Comparison of ENCODE assay signal across 1 cellular context in the genomic region with DNA sequence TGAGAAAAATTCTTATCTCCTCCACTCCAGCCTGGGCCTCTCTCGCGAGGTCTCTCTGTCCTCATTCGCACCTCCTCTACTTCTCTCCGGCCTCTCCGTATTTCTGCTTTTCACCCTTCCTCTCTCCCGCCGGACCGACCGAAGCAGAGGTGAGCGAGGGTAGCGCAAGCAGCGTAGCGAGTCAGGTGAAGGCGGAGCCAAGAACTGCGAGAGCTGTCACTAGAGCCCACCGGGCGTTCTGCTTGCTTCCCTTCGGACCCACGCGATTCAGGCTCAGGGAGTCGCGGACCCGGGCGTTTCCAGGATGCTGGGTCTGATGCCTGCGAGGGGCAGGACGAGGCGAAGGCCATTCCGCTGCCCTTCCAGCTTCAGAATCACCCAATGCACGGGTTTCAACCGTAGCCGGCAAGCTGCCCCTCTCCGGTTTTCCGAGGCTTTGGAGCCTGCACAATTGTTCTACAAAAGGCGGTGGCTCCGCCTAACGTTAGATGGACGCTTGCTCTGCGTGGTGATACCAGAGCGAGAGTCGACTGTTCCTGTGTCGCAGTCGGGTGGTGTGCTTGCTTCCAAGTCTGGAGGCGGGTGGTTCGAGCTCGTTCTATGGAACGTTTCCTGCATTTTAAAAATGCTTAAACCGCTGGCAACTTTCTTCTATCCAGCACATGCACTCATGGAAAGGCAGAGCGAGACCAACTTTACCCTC.
TF ChIP-seq lines count a peak whose summit lies in the region.

No MANE protein-coding gene starts in this region.

TF ChIP-seq in IMR-90, 13 proteins besides CTCF, POLR2A, EP300 and RAD21 (continued from another document):
- TF ChIP-seq ELK1 (IDR thresholded peaks at IDR 0.05; ENCODE audit: borderline replicate concordance, low read depth, low read length) (no peak), CEBPB (IDR thresholded peaks at IDR 0.05; ENCODE audit: low read depth, low read length) (no peak), RFX5 (IDR thresholded peaks at IDR 0.05; ENCODE audit: low read depth, low read length) (no peak), MAFK (IDR thresholded peaks at IDR 0.05; ENCODE audit: low read depth, low read length) (no peak), FOS (IDR thresholded peaks at IDR 0.05; ENCODE audit: low read depth, low read length) (no peak), MAZ (IDR thresholded peaks at IDR 0.05; ENCODE audit: borderline replicate concordance, low read depth, low read length) (no peak), RCOR1 (IDR thresholded peaks at IDR 0.05; ENCODE audit: insufficient replicate concordance, low read length) (no peak), CHD1 (IDR thresholded peaks at IDR 0.05; ENCODE audit: low read depth, low read length) (no peak), MXI1 (IDR thresholded peaks at IDR 0.05; ENCODE audit: borderline replicate concordance, low read depth, low read length) (no peak)
